ENCODE assay signal across 11 cellular contexts in the genomic region with DNA sequence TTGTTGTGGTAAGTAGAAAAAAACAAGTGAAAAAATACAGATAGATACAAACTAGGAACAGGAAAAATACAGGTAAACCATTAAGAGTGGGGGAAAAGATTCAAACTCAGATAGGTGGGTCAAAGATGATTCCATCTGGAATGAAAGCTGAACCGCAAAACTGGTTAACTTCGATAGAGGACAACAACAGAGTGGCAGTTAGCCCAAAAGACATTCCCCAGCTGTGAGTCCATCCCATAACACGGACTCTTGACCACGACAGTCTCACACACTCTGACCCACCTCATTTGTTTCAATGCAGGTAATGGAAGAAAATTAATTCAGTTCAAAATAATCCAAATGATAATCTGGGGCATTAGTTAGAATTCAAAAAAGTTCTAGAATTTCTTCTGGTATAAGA. TPM values are rescaled to one million over a fixed set of nuclear protein-coding genes. Genes with fewer than 3 reads are reported as not detected.
DNase-seq lines count a peak whose midpoint lies in the region; ATAC-seq lines count a peak whose summit lies in the region.
"Had no signal": no experiment of that assay in that cellular context is flagged by ENCODE, and none has a peak within 500 bp of the region (broad histone marks: within the 10 kb centered on the region; RNA-seq: fewer than 3 reads in every experiment).

No MANE protein-coding gene starts in this region.

- DNase-seq in cardiac septum (ENCODE audit: low spot score) (peak; percentile 35), Right ventricle myocardium inferior (ENCODE audit: missing footprints) (no peak), astrocyte of the hippocampus (ENCODE audit: low read depth, low spot score) (peak; percentile 34), mesenchymal stem cell (no peak), HuH-7 (ENCODE audit: low spot score) (no peak), D341Med (ENCODE audit: low spot score) (no peak)
- DNase-seq: ACHN; CD4-positive, CD25-positive, alpha-beta regulatory T cell; DMS 273 treated with DMSO at 0.1 percent for 48 hours had no signal

- H3K4me1 ChIP-seq in mesenchymal stem cell (ENCODE audit: control insufficient read depth, insufficient read depth, low read depth, low read length) = peaks cover 2% of the 10 kb centered on the region

- H3K27me3 ChIP-seq in mesenchymal stem cell (ENCODE audit: control insufficient read depth in 1 of 2, insufficient read depth in 1 of 2, low read length in 2 of 2) = no peaks in the 10 kb centered on the region
- H3K27me3 ChIP-seq: BLaER1 treated with 17β-estradiol and CSF1 and Interleukin-3, amounts not matched to agents 10 nM and 100 nM had no signal

- no peak overlapping the region for H3K23ac ChIP-seq in mesenchymal stem cell (ENCODE audit: low read length in 2 of 2)

- no peak overlapping the region for H2BK12ac ChIP-seq in mesenchymal stem cell (ENCODE audit: low read length in 2 of 2)

- ATAC-seq in Right ventricle myocardium inferior = no peak
- no peak for ATAC-seq in HG03342 (IDR thresholded peaks at IDR 0.05; ENCODE audit: unreplicated experiment)

- peak overlapping the region; percentile 22 for H3K9ac ChIP-seq in mesenchymal stem cell (ENCODE audit: low read length)
- H3K9ac ChIP-seq: BLaER1 treated with 17β-estradiol and CSF1 and Interleukin-3, amounts not matched to agents 10 nM and 100 nM had no signal

- H3K4ac ChIP-seq in mesenchymal stem cell (ENCODE audit: low read depth in 1 of 2, low read length in 2 of 2) = no peak overlapping the region

- no peak overlapping the region for H2BK120ac ChIP-seq in mesenchymal stem cell (ENCODE audit: low read depth, low read length)

- H3K4me3 ChIP-seq in mesenchymal stem cell (ENCODE audit: insufficient read depth in 1 of 2, low read depth in 1 of 2, low read length in 2 of 2) = no peak overlapping the region
- H3K4me3 ChIP-seq: BLaER1 treated with 17β-estradiol and CSF1 and Interleukin-3, amounts not matched to agents 10 nM and 100 nM had no signal

- no peak overlapping the region for H3K4me2 ChIP-seq in mesenchymal stem cell (ENCODE audit: low read length, poor library complexity, severe bottlenecking)
- H3K4me2 ChIP-seq: BLaER1 treated with 17β-estradiol and CSF1 and Interleukin-3, amounts not matched to agents 10 nM and 100 nM had no signal

- intact Hi-C loops in cardiac septum (cut with DNase I) (loop anchor here (5.0 kb wide), 2 partner anchors 457 to 747 kb away; no protein-coding TSS in a partner anchor), Right ventricle myocardium inferior (cut with DNase I) (loop anchor here (5.0 to 10.0 kb wide), 4 partner anchors 77 to 822 kb away; no protein-coding TSS in a partner anchor)

- no peak overlapping the region for H2BK5ac ChIP-seq in mesenchymal stem cell (ENCODE audit: low read depth, low read length, poor library complexity, severe bottlenecking)

- H3K27ac ChIP-seq in mesenchymal stem cell (ENCODE audit: low read length, poor library complexity, severe bottlenecking) = no peak overlapping the region
- H3K27ac ChIP-seq: BLaER1 treated with 17β-estradiol and CSF1 and Interleukin-3, amounts not matched to agents 10 nM and 100 nM had no signal

- peaks cover 67 to 85% of the 10 kb centered on the region in 2 experiments for H3K36me3 ChIP-seq in mesenchymal stem cell (ENCODE audit: control insufficient read depth in 1 of 2, insufficient read depth in 2 of 2, low read depth in 1 of 2, low read length in 2 of 2)

- H2AFZ ChIP-seq in mesenchymal stem cell (ENCODE audit: low read depth, low read length) = no peak overlapping the region

- H4K8ac ChIP-seq in mesenchymal stem cell (ENCODE audit: low read length) = no peak overlapping the region

- H2BK15ac ChIP-seq in mesenchymal stem cell (ENCODE audit: low read depth, poor library complexity, severe bottlenecking) = no peak overlapping the region

- no peak overlapping the region for H3K14ac ChIP-seq in mesenchymal stem cell (ENCODE audit: low read length in 2 of 2)

- H3K79me1 ChIP-seq in mesenchymal stem cell (replicated peaks; ENCODE audit: low read length, poor library complexity, severe bottlenecking) = peaks cover 37% of the 10 kb centered on the region

- WGBS in mesenchymal stem cell = 95% methylated on average over 2 of the region's 4 CpGs

- no peak overlapping the region for H4K91ac ChIP-seq in mesenchymal stem cell (ENCODE audit: low read length)

- H2AK5ac ChIP-seq in mesenchymal stem cell (ENCODE audit: low read length, severe bottlenecking) = no peak overlapping the region

- H3K18ac ChIP-seq in mesenchymal stem cell (ENCODE audit: low read depth in 1 of 2, low read length in 2 of 2) = no peak overlapping the region

- no peaks in the 10 kb centered on the region for H3K9me3 ChIP-seq in mesenchymal stem cell (ENCODE audit: control insufficient read depth, low read length)
- H3K9me3 ChIP-seq: BLaER1 treated with 17β-estradiol and CSF1 and Interleukin-3, amounts not matched to agents 10 nM and 100 nM had no signal

RNA-seq across cellular contexts. Expression of a gene that starts 13.5 kb away (rescaled TPM):
- total RNA-seq in cardiac septum = 52.2 TPM
- 63.6 TPM for total RNA-seq in Right ventricle myocardium inferior
- 35.5 TPM for polyA plus RNA-seq in mesenchymal stem cell (2013, experiment 1 of 2)
- 37.2 TPM for polyA plus RNA-seq in mesenchymal stem cell (2013, experiment 2 of 2)

Comparison
In these comparisons a context has a peak if more than half of its experiments do, and no peak if none do; other contexts are left out.
1. DNase-seq: peak in cardiac septum (single experiment) and astrocyte of the hippocampus (single experiment); none in Right ventricle myocardium inferior (single experiment), mesenchymal stem cell (single experiment), HuH-7 (single experiment) and D341Med (single experiment).